In the genomic region with DNA sequence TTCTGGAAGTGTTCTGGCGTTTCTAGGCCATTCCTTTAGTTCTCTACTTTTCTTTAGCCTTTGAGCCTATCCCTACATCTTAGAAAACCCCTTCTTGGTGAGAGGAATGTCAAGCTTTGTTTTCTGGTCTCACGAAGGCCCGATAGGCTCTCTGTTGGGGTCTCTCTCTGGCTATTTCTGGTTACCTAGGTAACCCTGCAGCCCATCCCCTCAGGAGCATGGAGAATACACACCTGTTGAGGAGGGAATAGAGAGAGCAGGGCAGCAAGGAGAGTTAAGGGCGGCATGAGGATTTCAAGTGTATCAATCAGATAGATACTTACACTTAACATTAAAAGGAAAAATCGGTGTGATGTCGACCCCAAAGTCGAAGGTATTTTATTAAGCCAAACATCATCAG, we compare ENCODE assay signal across 24 cellular contexts. TPM values are rescaled to one million over a fixed set of nuclear protein-coding genes. Genes with fewer than 3 reads are reported as not detected.
DNase-seq lines count a peak whose midpoint lies in the region; ATAC-seq and TF ChIP-seq lines count a peak whose summit lies in the region.
"Had no signal": no experiment of that assay in that cellular context is flagged by ENCODE, and none has a peak within 500 bp of the region (broad histone marks: within the 10 kb centered on the region; RNA-seq: fewer than 3 reads in every experiment).

No MANE protein-coding gene starts in this region.

- no peak for DNase-seq in CD4-positive, CD25-positive, alpha-beta regulatory T cell
- DNase-seq in PC-9 (no peak), osteoblast (ENCODE audit: insufficient read length, low spot score, missing footprints) (no peak), HEK293T (ENCODE audit: extremely low spot score) (no peak), amygdala (lab: John Stamatoyannopoulos, UW) (no peak), SKM-1 treated with dmso at 0.1 percent for 144 hours (lab: John Stamatoyannopoulos, UW; ENCODE audit: unreplicated experiment) (no peak)
- DNase-seq: activated naive CD4-positive, alpha-beta T cell treated with Interleukin-2 at 50 U/mL for 16 hours; activated T-cell treated with anti-CD3 and anti-CD28 coated beads, Interleukin-2, amount 50 U/mL, for 4 hours; amniotic stem cell; C1 segment of cervical spinal cord; Kasumi-1; left colon; NCI-H1694; NCI-H2171 treated with DMSO at 0.1 percent for 48 hours; NCI-H524 treated with DMSO at 0.1 percent for 48 hours; NK-92 treated with Interleukin-12 subunit alpha and Interleukin-12 subunit beta, amount 100 ng/mL, for 24 hours; Peyer's patch; SJCRH30; stimulated activated CD4-positive, alpha-beta T cell treated with anti-CD3 and anti-CD28 coated beads, Interleukin-2, amount 100 ng/mL, for 48 hours; T-helper 1 cell; uterus had no signal

- POLR2A ChIA-PET in PC-9 (lab: Charles Lee; ENCODE audit: unreplicated experiment), result interaction anchor here (0.6 kb wide), 1 partner anchor 139 kb away, joined by 3 read pairs; no protein-coding TSS in a partner anchor
- POLR2A ChIA-PET in HEK293T (lab: Yijun Ruan, JAX), result no interaction called here

- CTCF ChIA-PET in PC-9 (lab: Charles Lee) (no interaction called here), HEK293T (lab: Yijun Ruan, JAX) (no interaction called here)

- no peaks in the 10 kb centered on the region for H3K9me3 ChIP-seq in CD4-positive, CD25-positive, alpha-beta regulatory T cell (ENCODE audit: control insufficient read depth in 2 of 2, low read length in 2 of 2)
- no peaks in the 10 kb centered on the region for H3K9me3 ChIP-seq in PC-9 (ENCODE audit: insufficient read depth, low read depth)
- H3K9me3 ChIP-seq in osteoblast (ENCODE audit: low read depth, low read length), result no peaks in the 10 kb centered on the region
- H3K9me3 ChIP-seq: Peyer's patch, SJCRH30, uterus had no signal

- no peaks in the 10 kb centered on the region for H3K36me3 ChIP-seq in CD4-positive, CD25-positive, alpha-beta regulatory T cell (ENCODE audit: control insufficient read depth, insufficient read depth, low read length)
- peaks cover 78% of the 10 kb centered on the region for H3K36me3 ChIP-seq in PC-9 (ENCODE audit: low read depth)
- H3K36me3 ChIP-seq in osteoblast (ENCODE audit: insufficient read depth, low read length), result no peaks in the 10 kb centered on the region
- H3K36me3 ChIP-seq: SJCRH30, uterus had no signal

- ATAC-seq in CD4-positive, CD25-positive, alpha-beta regulatory T cell (ENCODE audit: low read depth in 2 of 2), result no peak
- no peak for ATAC-seq in HG03159 (IDR thresholded peaks at IDR 0.05; ENCODE audit: unreplicated experiment)
- ATAC-seq: activated T-cell treated with anti-CD3 and anti-CD28 coated beads, Interleukin-2, amount 50 U/mL, for 4 hours; stimulated activated effector memory CD8-positive, alpha-beta T cell treated with anti-CD3 and anti-CD28 coated beads, Interleukin-12 subunit alpha, Interleukin-12 subunit beta, amount 100 ng/mL, for 72 hours had no signal

- H3K27ac ChIP-seq in CD4-positive, CD25-positive, alpha-beta regulatory T cell (ENCODE audit: insufficient read depth, low read length, poor library complexity, severe bottlenecking), result no peak overlapping the region
- H3K27ac ChIP-seq in PC-9 (peak overlapping the region; percentile 91), osteoblast (ENCODE audit: low read depth, low read length) (peak overlapping the region; percentile 91)
- H3K27ac ChIP-seq: SJCRH30, uterus had no signal

- H3K9me3 Mint-ChIP-seq in CD4-positive, CD25-positive, alpha-beta regulatory T cell, result no peaks in the 10 kb centered on the region
- H3K9me3 Mint-ChIP-seq in dendritic cell treated with granulocyte-macrophage colony-stimulating factor and Interleukin-4, amounts not matched to agents 40 ng/mL and 50 ng/mL, for 4 days, result no peaks in the 10 kb centered on the region
- H3K9me3 Mint-ChIP-seq: activated T-cell treated with anti-CD3 and anti-CD28 coated beads, Interleukin-2, amount 50 U/mL, for 4 hours; stimulated activated effector memory CD8-positive, alpha-beta T cell treated with anti-CD3 and anti-CD28 coated beads, Interleukin-12 subunit alpha, Interleukin-12 subunit beta, amount 100 ng/mL, for 72 hours had no signal

- no peaks in the 10 kb centered on the region for H3K27me3 ChIP-seq in CD4-positive, CD25-positive, alpha-beta regulatory T cell (ENCODE audit: control insufficient read depth, insufficient read depth, low read length)
- no peaks in the 10 kb centered on the region for H3K27me3 ChIP-seq in PC-9 (ENCODE audit: insufficient read depth, low read depth)
- no peaks in the 10 kb centered on the region for H3K27me3 ChIP-seq in osteoblast (ENCODE audit: insufficient read depth, low read length)
- H3K27me3 ChIP-seq: Peyer's patch, SJCRH30, uterus had no signal

- no peaks in the 10 kb centered on the region for H3K9me2 ChIP-seq in PC-9 (ENCODE audit: insufficient read depth)

- H3K4me1 Mint-ChIP-seq in CD4-positive, CD25-positive, alpha-beta regulatory T cell, result peaks cover 37 to 88% (median 71%) of the 10 kb centered on the region in 4 donors
- peaks cover 14% of the 10 kb centered on the region for H3K4me1 Mint-ChIP-seq in dendritic cell treated with granulocyte-macrophage colony-stimulating factor and Interleukin-4, amounts not matched to agents 40 ng/mL and 50 ng/mL, for 4 days (ENCODE audit: low read depth)

- H3K4me3 Mint-ChIP-seq in CD4-positive, CD25-positive, alpha-beta regulatory T cell, result no peak overlapping the region
- H3K4me3 Mint-ChIP-seq in dendritic cell treated with granulocyte-macrophage colony-stimulating factor and Interleukin-4, amounts not matched to agents 40 ng/mL and 50 ng/mL, for 4 days, result no peak overlapping the region
- H3K4me3 Mint-ChIP-seq: activated T-cell treated with anti-CD3 and anti-CD28 coated beads, Interleukin-2, amount 50 U/mL, for 4 hours; stimulated activated effector memory CD8-positive, alpha-beta T cell treated with anti-CD3 and anti-CD28 coated beads, Interleukin-12 subunit alpha, Interleukin-12 subunit beta, amount 100 ng/mL, for 72 hours had no signal

- TF ChIP-seq CTCF in PC-9 (conservative IDR thresholded peaks at IDR 0.05) (no peak), osteoblast (IDR thresholded peaks at IDR 0.05; ENCODE audit: extremely low read depth, low read depth, low read length) (no peak)

- H2AFZ ChIP-seq in PC-9 (no peak overlapping the region), osteoblast (ENCODE audit: low read length) (no peak overlapping the region)

- peaks cover 49% of the 10 kb centered on the region for H3K4me1 ChIP-seq in CD4-positive, CD25-positive, alpha-beta regulatory T cell (ENCODE audit: control insufficient read depth, insufficient read depth, low read length, poor library complexity, severe bottlenecking)
- peaks cover 74% of the 10 kb centered on the region for H3K4me1 ChIP-seq in PC-9 (replicated peaks; ENCODE audit: insufficient read depth)
- peaks cover 15% of the 10 kb centered on the region for H3K4me1 ChIP-seq in osteoblast (ENCODE audit: insufficient read depth, low read length)
- H3K4me1 ChIP-seq: Peyer's patch, SJCRH30, uterus had no signal

- intact Hi-C loops in PC-9 (cut with micrococcal nuclease; ENCODE audit: unreplicated experiment), result loop anchor here (1.0 to 2.0 kb wide), 6 partner anchors 24 to 121 kb away; no protein-coding TSS in a partner anchor
- intact Hi-C loops in dendritic cell treated with granulocyte-macrophage colony-stimulating factor and Interleukin-4, amounts not matched to agents 40 ng/mL and 50 ng/mL, for 4 days (cut with micrococcal nuclease), result no loop called here

- BruUV-seq in PC-9 (replicated peaks; lab: Mats Ljungman, UMichigan), result no TSS peak

- H4K20me1 ChIP-seq in PC-9 (ENCODE audit: insufficient read depth) (no peaks in the 10 kb centered on the region), osteoblast (ENCODE audit: insufficient read depth, low read length) (no peaks in the 10 kb centered on the region)

- peaks cover 47% of the 10 kb centered on the region for H3K36me3 Mint-ChIP-seq in CD4-positive, CD25-positive, alpha-beta regulatory T cell
- peaks cover 75% of the 10 kb centered on the region for H3K36me3 Mint-ChIP-seq in dendritic cell treated with granulocyte-macrophage colony-stimulating factor and Interleukin-4, amounts not matched to agents 40 ng/mL and 50 ng/mL, for 4 days (ENCODE audit: low read depth)

- H3K79me2 ChIP-seq in PC-9 (ENCODE audit: low read depth) (peaks cover 87% of the 10 kb centered on the region), osteoblast (ENCODE audit: insufficient read depth, low read length) (peaks cover 14% of the 10 kb centered on the region)

- H3K27ac Mint-ChIP-seq in CD4-positive, CD25-positive, alpha-beta regulatory T cell, result peak overlapping the region in 2 of 3 donors; percentile 59 to 92
- peak overlapping the region; percentile 1 for H3K27ac Mint-ChIP-seq in dendritic cell treated with granulocyte-macrophage colony-stimulating factor and Interleukin-4, amounts not matched to agents 40 ng/mL and 50 ng/mL, for 4 days
- H3K27ac Mint-ChIP-seq: stimulated activated effector memory CD8-positive, alpha-beta T cell treated with anti-CD3 and anti-CD28 coated beads, Interleukin-12 subunit alpha, Interleukin-12 subunit beta, amount 100 ng/mL, for 72 hours had no signal

- H3K27me3 Mint-ChIP-seq in CD4-positive, CD25-positive, alpha-beta regulatory T cell, result no peaks in the 10 kb centered on the region
- no peaks in the 10 kb centered on the region for H3K27me3 Mint-ChIP-seq in dendritic cell treated with granulocyte-macrophage colony-stimulating factor and Interleukin-4, amounts not matched to agents 40 ng/mL and 50 ng/mL, for 4 days

- peaks cover 46% of the 10 kb centered on the region for H3F3A ChIP-seq in PC-9 (ENCODE audit: insufficient read depth, low read depth)

- H3K4me2 ChIP-seq in PC-9 (peak overlapping the region; percentile 62), osteoblast (ENCODE audit: insufficient read depth, low read length) (peak overlapping the region; percentile 55)

- peak overlapping the region; percentile 52 for H3K4me3 ChIP-seq in CD4-positive, CD25-positive, alpha-beta regulatory T cell (ENCODE audit: low read depth, low read length)
- H3K4me3 ChIP-seq in PC-9 (peak overlapping the region; percentile 10; the same call in 1 of the 2 replicates), osteoblast (ENCODE audit: insufficient read depth, low read length) (no peak overlapping the region)
- H3K4me3 ChIP-seq: Peyer's patch, SJCRH30, uterus had no signal

TF ChIP-seq in HEK293T, 16 proteins besides CTCF, POLR2A, EP300 and RAD21:
- TF ChIP-seq ZNF384 (IDR thresholded peaks at IDR 0.05) (no peak), ARNT (IDR thresholded peaks at IDR 0.05) (no peak), L3MBTL2 (conservative IDR thresholded peaks at IDR 0.05) (no peak), FOXA1 (IDR thresholded peaks at IDR 0.05) (no peak), NFRKB (IDR thresholded peaks at IDR 0.05) (no peak)

RNA-seq across cellular contexts. Expression of gene LRRC8D, which starts 45.7 kb away (rescaled TPM):
- total RNA-seq in CD4-positive, CD25-positive, alpha-beta regulatory T cell, result 23.6 TPM
- polyA plus RNA-seq in CD4-positive, CD25-positive, alpha-beta regulatory T cell, result 10 to 100 TPM; 45.4 to 69.0 (median 56.8) TPM
- total RNA-seq in PC-9 (2021) (71.9 and 75.9 TPM in 2 replicates), osteoblast (23.6 and 30.4 TPM in 2 replicates)
